1 cellular context compared by ENCODE assay signal in genomic region chr5:40227927-40228326, GRCh38.
TF ChIP-seq lines count a peak whose summit lies in the region.

No MANE protein-coding gene starts in this region.

TF ChIP-seq in IMR-90, 13 proteins besides CTCF, POLR2A, EP300 and RAD21 (continued from another document):
- TF ChIP-seq ELK1 (IDR thresholded peaks at IDR 0.05; ENCODE audit: borderline replicate concordance, low read depth, low read length) (no peak), CEBPB (IDR thresholded peaks at IDR 0.05; ENCODE audit: low read depth, low read length) (no peak), MXI1 (IDR thresholded peaks at IDR 0.05; ENCODE audit: borderline replicate concordance, low read depth, low read length) (no peak), RFX5 (IDR thresholded peaks at IDR 0.05; ENCODE audit: low read depth, low read length) (no peak)
